Comparison of ENCODE assay signal across 8 cellular contexts in genomic region chr16:27109666-27110523, GRCh38. TPM values are rescaled to one million over a fixed set of nuclear protein-coding genes. Genes with fewer than 3 reads are reported as not detected.
A peak's percentile ranks its signal among the peaks of the same experiment; 100 is the strongest.
DNase-seq lines count a peak whose midpoint lies in the region; ATAC-seq and TF ChIP-seq lines count a peak whose summit lies in the region.

No MANE protein-coding gene starts in this region.

- no peak for ATAC-seq in HG03108 (IDR thresholded peaks at IDR 0.05; ENCODE audit: unreplicated experiment)

- in situ Hi-C loops in SK-MEL-5 (cut with HindIII; ENCODE audit: low pct_unique_long_range_greater_than_20kb, low sequenced_read_pairs): no loop called here

- TF ChIP-seq EP300 in ovary (IDR thresholded peaks at IDR 0.05): no peak

- H3K9ac ChIP-seq in HUES6 (ENCODE audit: low read length): peak overlapping the region; percentile 31

- DNase-seq in SK-MEL-5 (ENCODE audit: low read depth, low spot score): peak; percentile 44
- DNase-seq in activated naive CD4-positive, alpha-beta T cell (lab: John Stamatoyannopoulos, UW): peak; percentile 57 to 80 (median 68)
- peak; percentile 7 for DNase-seq in globus pallidus (ENCODE audit: low spot score)
- peak; percentile 23 to 76 (median 57) for DNase-seq in ovary
- peak; percentile 75 for DNase-seq in testis

- 3 to 5% (median 3%) methylated on average over 58 to 61 of the region's 61 CpGs for whole genome bisulfite sequencing in ovary, 3 donors
- 1 to 4% methylated on average over 19 to 59 of the region's 61 CpGs for WGBS in testis, 2 donors

- TF ChIP-seq CTCF in GM12873 (IDR thresholded peaks at IDR 0.05; ENCODE audit: insufficient read depth, low read depth, low read length, missing control alignments) (peak; percentile 89), ovary (IDR thresholded peaks at IDR 0.05) (peak in 2 of 3 donors; percentile 41 to 47), testis (IDR thresholded peaks at IDR 0.05) (peak; percentile 49 to 94 (median 79))

- no peaks in the 10 kb centered on the region for H3K9me3 ChIP-seq in HUES6 (ENCODE audit: control insufficient read depth, insufficient read depth, low read depth, low read length)
- no peaks in the 10 kb centered on the region for H3K9me3 ChIP-seq in ovary
- H3K9me3 ChIP-seq in testis: no peaks in the 10 kb centered on the region

- peaks cover 13% of the 10 kb centered on the region for H3K4me1 ChIP-seq in HUES6 (ENCODE audit: control insufficient read depth, insufficient read depth, low read length)
- H3K4me1 ChIP-seq in ovary (ENCODE audit: insufficient read depth): no peaks in the 10 kb centered on the region
- H3K4me1 ChIP-seq in testis: no peaks in the 10 kb centered on the region

- intact Hi-C loops in ovary (cut with DNase I) (no loop called here), testis (cut with DNase I; ENCODE audit: low total_unique reads) (no loop called here)

- TF ChIP-seq POLR2A in ovary (IDR thresholded peaks at IDR 0.05) (no peak), testis (IDR thresholded peaks at IDR 0.05) (no peak)

- H3K4me3 ChIP-seq in HUES6 (ENCODE audit: low read depth, low read length): peak overlapping the region; percentile 65
- peak overlapping the region; percentile 23 for H3K4me3 ChIP-seq in ovary
- peak overlapping the region; percentile 44 for H3K4me3 ChIP-seq in testis

- peaks cover 8% of the 10 kb centered on the region for H3K27me3 ChIP-seq in HUES6 (ENCODE audit: control insufficient read depth, insufficient read depth, low read length)
- H3K27me3 ChIP-seq in ovary: no peaks in the 10 kb centered on the region
- no peaks in the 10 kb centered on the region for H3K27me3 ChIP-seq in testis

- H3K27ac ChIP-seq in HUES6 (ENCODE audit: low read depth, low read length) (peak overlapping the region; percentile 37; the same call in 1 of the 2 replicates), ovary (no peak overlapping the region), testis (no peak overlapping the region)

- H3K36me3 ChIP-seq in HUES6 (ENCODE audit: control insufficient read depth, insufficient read depth, low read length) (no peaks in the 10 kb centered on the region), ovary (no peaks in the 10 kb centered on the region), testis (ENCODE audit: low read depth, missing control alignments) (no peaks in the 10 kb centered on the region)

RNA-seq across cellular contexts. Expression of gene C16orf82, which starts 43.2 kb away (rescaled TPM):
- total RNA-seq in SK-MEL-5 (2014; rRNA removed; shearing (Covaris generic)): not detected in 2 replicates
- polyA plus RNA-seq in SK-MEL-5 (2015; cell fraction: cytosol; rRNA removed): not detected in 2 replicates
- polyA plus RNA-seq in SK-MEL-5 (2015; cell fraction: nucleus; rRNA removed): not detected in 2 replicates
- total RNA-seq in ovary (under 1 TPM in 1 of 7 donors, not detected in 6; 0.12 TPM), testis (100 to 1,000 TPM; 133 to 364 TPM)
- polyA plus RNA-seq in ovary (not detected), testis (ENCODE audit: insufficient read depth, low read depth, low replicate concordance) (446 TPM)

Comparison
In these comparisons a context has a peak if more than half of its experiments do, and no peak if none do; other contexts are left out.
1. DNase-seq: peak in every context shown above with its lines; median percentile 75 in testis; 68 in activated naive CD4-positive, alpha-beta T cell; 57 in ovary; 44 in SK-MEL-5; 7 in globus pallidus.
2. RNA of gene C16orf82, which starts 43.2 kb away (total RNA-seq): 133 to 364 TPM in testis; not detected in SK-MEL-5 and 0.12 TPM in ovary; every median in the first group is over 100 times any median in the second.
3. Peak in every context shown above with its lines, with median percentiles within 50 percentile points of each other: CTCF ChIP-seq and H3K4me3 ChIP-seq.